In genomic region chr18:60053747-60054304, GRCh38 we compare ENCODE assay signal across 1 cellular context.
A peak's percentile ranks its signal among the peaks of the same experiment; 100 is the strongest.
TF ChIP-seq lines count a peak whose summit lies in the region.

No MANE protein-coding gene starts in this region.

TF ChIP-seq in K562, 482 proteins besides CTCF, POLR2A, EP300 and RAD21 (continued from another document and continues in another):
- TF ChIP-seq PHF20 (IDR thresholded peaks at IDR 0.05; ENCODE audit: partially characterized antibody) (no peak), TARDBP (IDR thresholded peaks at IDR 0.05) (no peak), ILF3 (IDR thresholded peaks at IDR 0.05; ENCODE audit: borderline replicate concordance) (no peak), ZBTB12 (CRISPR knock-in tag; IDR thresholded peaks at IDR 0.05) (no peak), MYBL2 (IDR thresholded peaks at IDR 0.05; ENCODE audit: low read depth) (peak; percentile 81), MYBL2 (CRISPR knock-in tag; IDR thresholded peaks at IDR 0.05; ENCODE audit: borderline replicate concordance) (no peak), WHSC1 (IDR thresholded peaks at IDR 0.05; ENCODE audit: low read length) (no peak), TFAM (CRISPR knock-in tag; conservative IDR thresholded peaks at IDR 0.05) (no peak), SIN3B (IDR thresholded peaks at IDR 0.05; ENCODE audit: low read depth) (no peak), TGIF2 (CRISPR knock-in tag; IDR thresholded peaks at IDR 0.05) (no peak), CBX3 (IDR thresholded peaks at IDR 0.05; ENCODE audit: borderline replicate concordance in 1 of 2, low read length in 2 of 2) (peak in 1 of 2 experiments; percentile 49; a peak in 1 of 3 replicates), MAX (CRISPR knock-in tag; IDR thresholded peaks at IDR 0.05) (no peak), HNRNPLL (IDR thresholded peaks at IDR 0.05; ENCODE audit: low read depth, low read length, poor library complexity, severe bottlenecking) (no peak), ETV6 (IDR thresholded peaks at IDR 0.05; ENCODE audit: borderline replicate concordance in 1 of 2, low read depth in 2 of 2, low read length in 1 of 2) (no peak), ETV6 (CRISPR knock-in tag; IDR thresholded peaks at IDR 0.05; ENCODE audit: borderline replicate concordance) (no peak), NCOA4 (IDR thresholded peaks at IDR 0.05; ENCODE audit: partially characterized antibody) (no peak), POLR2H (tag; IDR thresholded peaks at IDR 0.05; ENCODE audit: low read depth) (no peak), ZNF449 (CRISPR knock-in tag; IDR thresholded peaks at IDR 0.05) (no peak), PYGO2 (tag; IDR thresholded peaks at IDR 0.05) (no peak), PTRF (tag; IDR thresholded peaks at IDR 0.05) (no peak), ZKSCAN8 (CRISPR knock-in tag; IDR thresholded peaks at IDR 0.05) (no peak), ZBTB9 (CRISPR knock-in tag; IDR thresholded peaks at IDR 0.05) (no peak), ZNF175 (CRISPR knock-in tag; IDR thresholded peaks at IDR 0.05; ENCODE audit: low read depth) (no peak), SRSF7 (optimal IDR thresholded peaks at IDR 0.05; ENCODE audit: low read depth, low read length) (no peak), ZNF408 (CRISPR knock-in tag; IDR thresholded peaks at IDR 0.05; ENCODE audit: low read depth) (no peak), NR1H2 (CRISPR knock-in tag; IDR thresholded peaks at IDR 0.05) (no peak), NFIX (CRISPR knock-in tag; IDR thresholded peaks at IDR 0.05; ENCODE audit: low read depth) (no peak), SAP30 (IDR thresholded peaks at IDR 0.05; ENCODE audit: borderline replicate concordance, insufficient read depth, low read depth, low read length, poor library complexity, severe bottlenecking) (no peak), ZSCAN29 (IDR thresholded peaks at IDR 0.05) (no peak), ZNF324 (CRISPR knock-in tag; IDR thresholded peaks at IDR 0.05) (no peak), ZNF609 (CRISPR knock-in tag; IDR thresholded peaks at IDR 0.05; ENCODE audit: borderline replicate concordance) (no peak), MECOM (CRISPR knock-in tag; IDR thresholded peaks at IDR 0.05) (no peak), THRA (IDR thresholded peaks at IDR 0.05) (no peak), MAZ (CRISPR knock-in tag; conservative IDR thresholded peaks at IDR 0.05 in 1 of 2, IDR thresholded peaks at IDR 0.05 in 1 of 2) (no peak), KLF13 (tag; IDR thresholded peaks at IDR 0.05; ENCODE audit: borderline replicate concordance, low read depth) (no peak), ZNF232 (CRISPR knock-in tag; IDR thresholded peaks at IDR 0.05) (no peak), UBTF (IDR thresholded peaks at IDR 0.05; ENCODE audit: borderline replicate concordance in 1 of 2, low read depth in 2 of 2, low read length in 2 of 2) (no peak), RBFOX2 (IDR thresholded peaks at IDR 0.05; ENCODE audit: low read depth, low read length) (no peak), SMARCA4 (IDR thresholded peaks at IDR 0.05) (peak; percentile 94), NFXL1 (CRISPR knock-in tag; IDR thresholded peaks at IDR 0.05) (no peak), EHMT2 (IDR thresholded peaks at IDR 0.05) (no peak), GTF3C2 (IDR thresholded peaks at IDR 0.05; ENCODE audit: borderline replicate concordance, extremely low read depth, insufficient read length) (no peak), CTBP1 (IDR thresholded peaks at IDR 0.05; ENCODE audit: borderline replicate concordance) (peak; percentile 95; the same call in 1 of the 2 replicates), TEAD2 (tag; IDR thresholded peaks at IDR 0.05) (0 out of 2 replicates have a peak, but pooled peaks have one; percentile 28), FIP1L1 (IDR thresholded peaks at IDR 0.05; ENCODE audit: low read depth, low read length, poor library complexity, severe bottlenecking) (no peak), SRSF3 (IDR thresholded peaks at IDR 0.05; ENCODE audit: insufficient read depth, low read length) (no peak), ZNF311 (CRISPR knock-in tag; IDR thresholded peaks at IDR 0.05) (no peak), ZNF707 (CRISPR knock-in tag; conservative IDR thresholded peaks at IDR 0.05) (no peak), KLF16 (IDR thresholded peaks at IDR 0.05) (no peak), SOX6 (IDR thresholded peaks at IDR 0.05) (peak; percentile 84), HEY1 (CRISPR knock-in tag; IDR thresholded peaks at IDR 0.05; ENCODE audit: borderline replicate concordance) (no peak)
